8 cellular contexts compared by ENCODE assay signal in the genomic region with DNA sequence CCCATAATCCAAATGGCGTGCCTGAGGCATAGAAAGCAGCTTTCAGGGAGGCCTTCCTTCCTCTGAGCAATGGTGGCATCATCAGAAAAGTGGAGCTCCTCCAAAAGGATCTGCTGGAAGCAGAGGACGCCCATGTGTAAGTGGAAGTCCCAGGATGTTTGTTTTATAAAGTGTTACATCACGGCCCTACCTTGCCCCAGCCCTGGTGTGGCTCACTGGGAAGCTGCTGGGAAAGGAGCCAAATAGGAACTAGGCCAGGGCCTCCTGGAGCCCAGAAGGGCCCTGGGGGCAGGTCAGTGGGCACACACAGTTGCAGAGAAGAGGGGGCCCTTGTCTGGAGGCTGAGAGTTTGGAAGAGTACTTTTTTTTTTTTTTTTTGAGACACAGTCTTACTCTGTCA. TPM values are rescaled to one million over a fixed set of nuclear protein-coding genes. Genes with fewer than 3 reads are reported as not detected.
DNase-seq lines count a peak whose midpoint lies in the region; ATAC-seq and TF ChIP-seq lines count a peak whose summit lies in the region.

No MANE protein-coding gene starts in this region.

- peak; percentile 34 to 64 (median 48) for ATAC-seq in right lobe of liver
- ATAC-seq in GM19023 (IDR thresholded peaks at IDR 0.05; ENCODE audit: unreplicated experiment): no peak
- no peak for ATAC-seq in GM21447 (IDR thresholded peaks at IDR 0.05; ENCODE audit: unreplicated experiment)

- TF ChIP-seq POLR2A in right lobe of liver (IDR thresholded peaks at IDR 0.05): peak; percentile 56
- TF ChIP-seq POLR2A in suprapubic skin (IDR thresholded peaks at IDR 0.05): no peak

- no peaks in the 10 kb centered on the region for H3K36me3 ChIP-seq in BLaER1
- H3K36me3 ChIP-seq in adipocyte (ENCODE audit: control insufficient read depth, insufficient read depth, low read length, severe bottlenecking): no peaks in the 10 kb centered on the region
- no peaks in the 10 kb centered on the region for H3K36me3 ChIP-seq in right lobe of liver
- H3K36me3 ChIP-seq in left ventricle myocardium inferior: no peaks in the 10 kb centered on the region
- H3K36me3 ChIP-seq in suprapubic skin: no peaks in the 10 kb centered on the region

- TF ChIP-seq CTCF in right lobe of liver (IDR thresholded peaks at IDR 0.05) (no peak), left ventricle myocardium inferior (IDR thresholded peaks at IDR 0.05; ENCODE audit: borderline replicate concordance) (no peak), suprapubic skin (IDR thresholded peaks at IDR 0.05) (no peak)

- WGBS in right lobe of liver (ENCODE audit: insufficient coverage, low coverage, low lambda C conversion rate, missing lambda C conversion rate): 6% methylated on average over 3 of the region's 3 CpGs
- WGBS in suprapubic skin: 57% methylated on average over 3 of the region's 3 CpGs

- DNase-seq in LHCN-M2 (ENCODE audit: low read depth) (peak; percentile 54), adipocyte (ENCODE audit: low read depth) (peak; percentile 55), right lobe of liver (peak; percentile 80 to 94 (median 88)), left ventricle myocardium inferior (no peak), suprapubic skin (ENCODE audit: low spot score in 2 of 2) (no peak)

- H3K27me3 ChIP-seq in BLaER1 (no peaks in the 10 kb centered on the region), adipocyte (replicated peaks; ENCODE audit: control insufficient read depth, insufficient read depth, low read length) (no peaks in the 10 kb centered on the region), right lobe of liver (no peaks in the 10 kb centered on the region), left ventricle myocardium inferior (ENCODE audit: low read depth) (no peaks in the 10 kb centered on the region), suprapubic skin (no peaks in the 10 kb centered on the region)

- peaks cover 5% of the 10 kb centered on the region for H4K20me1 ChIP-seq in BLaER1

- peak overlapping the region; percentile 51 for H3K4me2 ChIP-seq in BLaER1

- peaks cover 8% of the 10 kb centered on the region for H3K9me3 ChIP-seq in BLaER1
- H3K9me3 ChIP-seq in adipocyte (ENCODE audit: control insufficient read depth, low read length): no peaks in the 10 kb centered on the region
- H3K9me3 ChIP-seq in right lobe of liver: no peaks in the 10 kb centered on the region
- H3K9me3 ChIP-seq in left ventricle myocardium inferior (replicated peaks): no peaks in the 10 kb centered on the region
- no peaks in the 10 kb centered on the region for H3K9me3 ChIP-seq in suprapubic skin

- no peak overlapping the region for H3K4me3 ChIP-seq in BLaER1
- H3K4me3 ChIP-seq in adipocyte (ENCODE audit: low read length): no peak overlapping the region
- no peak overlapping the region for H3K4me3 ChIP-seq in right lobe of liver
- no peak overlapping the region for H3K4me3 ChIP-seq in left ventricle myocardium inferior
- H3K4me3 ChIP-seq in suprapubic skin: no peak overlapping the region

- no peak overlapping the region for H3K9ac ChIP-seq in BLaER1
- H3K9ac ChIP-seq in adipocyte (ENCODE audit: low read length): no peak overlapping the region

- H3K27ac ChIP-seq in BLaER1 (no peak overlapping the region), right lobe of liver (peak overlapping the region; percentile 7 to 58 (median 56)), left ventricle myocardium inferior (replicated peaks) (no peak overlapping the region), suprapubic skin (no peak overlapping the region)

- intact Hi-C loops in right lobe of liver (cut with DNase I): no loop called here
- intact Hi-C loops in left ventricle myocardium inferior (cut with micrococcal nuclease): no loop called here

- TF ChIP-seq EP300 in suprapubic skin (IDR thresholded peaks at IDR 0.05): no peak

- peaks cover 53% of the 10 kb centered on the region for H3K4me1 ChIP-seq in BLaER1
- peaks cover 24% of the 10 kb centered on the region for H3K4me1 ChIP-seq in adipocyte (ENCODE audit: control insufficient read depth, insufficient read depth, low read length)
- peaks cover 0 to 35% (median 11%) of the 10 kb centered on the region in 4 donors for H3K4me1 ChIP-seq in right lobe of liver
- peaks cover 41% of the 10 kb centered on the region for H3K4me1 ChIP-seq in left ventricle myocardium inferior
- H3K4me1 ChIP-seq in suprapubic skin: peaks cover 48% of the 10 kb centered on the region

RNA-seq across cellular contexts. Expression of a gene that starts 4.2 kb away (rescaled TPM):
- total RNA-seq in LHCN-M2 (2014; rRNA removed) (175 and 213 TPM in 2 replicates), right lobe of liver (100 to 1,000 TPM in 2 of 6 experiments, 10 to 100 TPM in 4; 14.4 to 197 (median 28.6) TPM), left ventricle myocardium inferior (41.7 TPM), suprapubic skin (10 to 100 TPM; 16.5 to 76.6 (median 40.8) TPM)
- polyA plus RNA-seq in LHCN-M2 (2012): 68.2 TPM

Comparison
In these comparisons a context has a peak if more than half of its experiments do, and no peak if none do; other contexts are left out.
1. H3K27ac ChIP-seq: peak in right lobe of liver (3 of 3); none in BLaER1 (single experiment), left ventricle myocardium inferior (single experiment) and suprapubic skin (single experiment).
2. DNase-seq: peak in LHCN-M2 (single experiment), adipocyte (single experiment) and right lobe of liver (3 of 3); none in left ventricle myocardium inferior (single experiment) and suprapubic skin (0 of 2).
3. ATAC-seq: peak in right lobe of liver (4 of 4); none in GM19023 (single experiment) and GM21447 (single experiment).